8 cellular contexts compared by ENCODE assay signal in genomic region chr2:55419514-55420243, GRCh38. TPM values are rescaled to one million over a fixed set of nuclear protein-coding genes. Genes with fewer than 3 reads are reported as not detected.
DNase-seq lines count a peak whose midpoint lies in the region; ATAC-seq and TF ChIP-seq lines count a peak whose summit lies in the region.

CCDC88A (minus strand) TSS chr2:55419856; CDS start chr2:55419079, 777 bp downstream.

- peak within 1 kb of the TSS; percentile 79 to 83 for H3K4me3 ChIP-seq in prostate gland

- in situ Hi-C loops in GM13977 (cut with MboI; ENCODE audit: low pct_unique_long_range_greater_than_20kb, low sequenced_read_pairs, unreplicated experiment): no loop called here

- intact Hi-C loops in left ventricle myocardium superior (cut with micrococcal nuclease) (no loop called here), prostate gland (cut with DNase I) (loop anchor here (5.0 to 10.0 kb wide), 4 partner anchors 57 to 198 kb away; partner anchors contain the start of genes CFAP36 and PPP4R3B)

- DNase-seq in GM13977 (ENCODE audit: low spot score) (peak; percentile 85), NCI-H146 treated with DMSO at 0.1 percent for 48 hours (lab: John Stamatoyannopoulos, UW; ENCODE audit: unreplicated experiment) (peak; percentile 76), T-helper 1 cell (peak; percentile 79 to 87 (median 82)), amygdala (lab: John Stamatoyannopoulos, UW) (peak; percentile 66 to 97 (median 92)), left ventricle myocardium superior (peak; percentile 98), prostate gland (ENCODE audit: low spot score) (peak; percentile 90), ureter (ENCODE audit: low spot score) (peak; percentile 96)

- TF ChIP-seq POLR2A in prostate gland (IDR thresholded peaks at IDR 0.05): no peak

- H3K9me3 ChIP-seq in prostate gland: no peaks in the 10 kb centered on the region

- H3K36me3 ChIP-seq in prostate gland: no peaks in the 10 kb centered on the region

- ATAC-seq in HG02870 (IDR thresholded peaks at IDR 0.05; ENCODE audit: unreplicated experiment) (peak; percentile 69), left ventricle myocardium superior (peak; percentile 98)

- H3K27me3 ChIP-seq in prostate gland (replicated peaks; ENCODE audit: insufficient read depth): no peaks in the 10 kb centered on the region

- WGBS in prostate gland: under 1% methylated on average over 66 of the region's 76 CpGs

- no peaks in the 10 kb centered on the region for H3K4me1 ChIP-seq in prostate gland (replicated peaks)

- TF ChIP-seq CTCF in GM13977 (IDR thresholded peaks at IDR 0.05; ENCODE audit: extremely low read depth, insufficient read depth, missing control alignments): no peak
- TF ChIP-seq CTCF in prostate gland (IDR thresholded peaks at IDR 0.05): peak in 3 of 4 experiments; percentile 8 to 29 (median 29)

- H3K27ac ChIP-seq in prostate gland: peak within 1 kb of the TSS; percentile 69 to 80

RNA-seq across cellular contexts. Expression of gene CCDC88A, which starts in this region (rescaled TPM):
- 15.8 TPM for total RNA-seq in left ventricle myocardium superior
- total RNA-seq in prostate gland: 10 to 100 TPM; 16.8 to 43.7 TPM
- 51.0 TPM for total RNA-seq in ureter

Comparison
In these comparisons a context has a peak if more than half of its experiments do, and no peak if none do; other contexts are left out.
1. Peak in every context shown above with its lines: DNase-seq, ATAC-seq, H3K4me3 ChIP-seq and H3K27ac ChIP-seq.